Comparison of ENCODE assay signal across 1 cellular context in genomic region chr2:233353769-233354499, GRCh38.
TF ChIP-seq lines count a peak whose summit lies in the region.

Gene DGKD, plus strand, starts transcription at chr2:233354494. Its CDS starts 25 bp downstream, at chr2:233354519.

TF ChIP-seq in HepG2, 621 proteins besides CTCF, POLR2A, EP300 and RAD21 (continued from another document and continues in another):
- TF ChIP-seq ZNF710 (CRISPR knock-in tag; IDR thresholded peaks at IDR 0.05; ENCODE audit: borderline replicate concordance) (peak; percentile 19; the same call in 1 of the 2 replicates), SOX13 (IDR thresholded peaks at IDR 0.05) (no peak), SOX13 (CRISPR knock-in tag; conservative IDR thresholded peaks at IDR 0.05 in 1 of 2, IDR thresholded peaks at IDR 0.05 in 1 of 2) (peak in 1 of 2 experiments; percentile 46; a peak in 1 of 4 replicates), MYPOP (CRISPR knock-in tag; IDR thresholded peaks at IDR 0.05) (peak; percentile 70; the same call in 1 of the 2 replicates), PRPF4 (IDR thresholded peaks at IDR 0.05; ENCODE audit: low read depth, low read length, poor library complexity, severe bottlenecking) (no peak), ZNF570 (CRISPR knock-in tag; IDR thresholded peaks at IDR 0.05; ENCODE audit: borderline replicate concordance) (no peak), ARID2 (CRISPR knock-in tag; IDR thresholded peaks at IDR 0.05; ENCODE audit: borderline replicate concordance) (peak; percentile 41; the same call in 1 of the 2 replicates), ZNF180 (CRISPR knock-in tag; IDR thresholded peaks at IDR 0.05; ENCODE audit: borderline replicate concordance, low read depth) (no peak), MAZ (IDR thresholded peaks at IDR 0.05; ENCODE audit: borderline replicate concordance, low read depth, low read length) (no peak; the same call in 1 of the 2 replicates), MAZ (CRISPR knock-in tag; IDR thresholded peaks at IDR 0.05; ENCODE audit: low read depth) (no peak; the same call in 1 of the 2 replicates), HNRNPUL1 (IDR thresholded peaks at IDR 0.05; ENCODE audit: low read depth, low read length) (no peak), ZNF292 (CRISPR knock-in tag; IDR thresholded peaks at IDR 0.05; ENCODE audit: borderline replicate concordance, low read depth) (no peak), HOXA5 (CRISPR knock-in tag; IDR thresholded peaks at IDR 0.05) (peak; percentile 36; the same call in 1 of the 2 replicates), ZNF281 (CRISPR knock-in tag; IDR thresholded peaks at IDR 0.05; ENCODE audit: borderline replicate concordance) (no peak), IRF1 (CRISPR knock-in tag; IDR thresholded peaks at IDR 0.05; ENCODE audit: low read depth) (no peak), ZNF143 (CRISPR knock-in tag; IDR thresholded peaks at IDR 0.05) (0 out of 2 replicates have a peak, but pooled peaks have one; percentile 30), ASH2L (IDR thresholded peaks at IDR 0.05; ENCODE audit: insufficient read length, low read depth, low read length) (peak; percentile 68), ZNF546 (CRISPR knock-in tag; conservative IDR thresholded peaks at IDR 0.05) (0 out of 2 replicates have a peak, but pooled peaks have one; percentile 76), ZNF414 (CRISPR knock-in tag; IDR thresholded peaks at IDR 0.05) (no peak), AHDC1 (CRISPR knock-in tag; IDR thresholded peaks at IDR 0.05; ENCODE audit: borderline replicate concordance) (no peak), HNRNPLL (IDR thresholded peaks at IDR 0.05; ENCODE audit: low read depth, low read length, poor library complexity, severe bottlenecking) (no peak), ELF3 (CRISPR knock-in tag; IDR thresholded peaks at IDR 0.05) (no peak; the same call in none of the 2 replicates), PHF21A (CRISPR knock-in tag; IDR thresholded peaks at IDR 0.05) (peak; percentile 68), HDAC6 (IDR thresholded peaks at IDR 0.05; ENCODE audit: low read depth, low read length) (no peak), PRDM15 (CRISPR knock-in tag; IDR thresholded peaks at IDR 0.05) (no peak; the same call in 1 of the 2 replicates)
- TF ChIP-seq, protein P1, sequence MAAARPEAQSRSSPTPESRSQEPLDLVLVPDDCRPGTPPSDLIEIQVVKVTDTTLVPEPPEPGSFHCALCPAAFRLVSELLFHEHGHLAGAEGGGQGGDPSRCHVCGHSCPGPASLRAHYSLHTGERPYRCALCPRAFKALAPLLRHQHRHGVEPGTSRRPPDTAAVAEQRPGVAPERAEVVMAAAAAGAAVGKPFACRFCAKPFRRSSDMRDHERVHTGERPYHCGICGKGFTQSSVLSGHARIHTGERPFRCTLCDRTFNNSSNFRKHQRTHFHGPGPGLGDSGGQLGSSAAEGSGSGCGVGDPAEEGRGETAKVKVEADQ (CRISPR knock-in tag; IDR thresholded peaks at IDR 0.05; ENCODE audit: borderline replicate concordance), result no peak
- TF ChIP-seq, protein P2, sequence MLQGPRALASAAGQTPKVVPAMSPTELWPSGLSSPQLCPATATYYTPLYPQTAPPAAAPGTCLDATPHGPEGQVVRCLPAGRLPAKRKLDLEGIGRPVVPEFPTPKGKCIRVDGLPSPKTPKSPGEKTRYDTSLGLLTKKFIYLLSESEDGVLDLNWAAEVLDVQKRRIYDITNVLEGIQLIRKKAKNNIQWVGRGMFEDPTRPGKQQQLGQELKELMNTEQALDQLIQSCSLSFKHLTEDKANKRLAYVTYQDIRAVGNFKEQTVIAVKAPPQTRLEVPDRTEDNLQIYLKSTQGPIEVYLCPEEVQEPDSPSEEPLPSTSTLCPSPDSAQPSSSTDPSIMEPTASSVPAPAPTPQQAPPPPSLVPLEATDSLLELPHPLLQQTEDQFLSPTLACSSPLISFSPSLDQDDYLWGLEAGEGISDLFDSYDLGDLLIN (CRISPR knock-in tag; IDR thresholded peaks at IDR 0.05; ENCODE audit: borderline replicate concordance), result no peak
- TF ChIP-seq, protein P3, sequence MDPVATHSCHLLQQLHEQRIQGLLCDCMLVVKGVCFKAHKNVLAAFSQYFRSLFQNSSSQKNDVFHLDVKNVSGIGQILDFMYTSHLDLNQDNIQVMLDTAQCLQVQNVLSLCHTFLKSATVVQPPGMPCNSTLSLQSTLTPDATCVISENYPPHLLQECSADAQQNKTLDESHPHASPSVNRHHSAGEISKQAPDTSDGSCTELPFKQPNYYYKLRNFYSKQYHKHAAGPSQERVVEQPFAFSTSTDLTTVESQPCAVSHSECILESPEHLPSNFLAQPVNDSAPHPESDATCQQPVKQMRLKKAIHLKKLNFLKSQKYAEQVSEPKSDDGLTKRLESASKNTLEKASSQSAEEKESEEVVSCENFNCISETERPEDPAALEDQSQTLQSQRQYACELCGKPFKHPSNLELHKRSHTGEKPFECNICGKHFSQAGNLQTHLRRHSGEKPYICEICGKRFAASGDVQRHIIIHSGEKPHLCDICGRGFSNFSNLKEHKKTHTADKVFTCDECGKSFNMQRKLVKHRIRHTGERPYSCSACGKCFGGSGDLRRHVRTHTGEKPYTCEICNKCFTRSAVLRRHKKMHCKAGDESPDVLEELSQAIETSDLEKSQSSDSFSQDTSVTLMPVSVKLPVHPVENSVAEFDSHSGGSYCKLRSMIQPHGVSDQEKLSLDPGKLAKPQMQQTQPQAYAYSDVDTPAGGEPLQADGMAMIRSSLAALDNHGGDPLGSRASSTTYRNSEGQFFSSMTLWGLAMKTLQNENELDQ (CRISPR knock-in tag; IDR thresholded peaks at IDR 0.05; ENCODE audit: borderline replicate concordance), result no peak
